ENCODE assay signal across 12 cellular contexts in the genomic region with DNA sequence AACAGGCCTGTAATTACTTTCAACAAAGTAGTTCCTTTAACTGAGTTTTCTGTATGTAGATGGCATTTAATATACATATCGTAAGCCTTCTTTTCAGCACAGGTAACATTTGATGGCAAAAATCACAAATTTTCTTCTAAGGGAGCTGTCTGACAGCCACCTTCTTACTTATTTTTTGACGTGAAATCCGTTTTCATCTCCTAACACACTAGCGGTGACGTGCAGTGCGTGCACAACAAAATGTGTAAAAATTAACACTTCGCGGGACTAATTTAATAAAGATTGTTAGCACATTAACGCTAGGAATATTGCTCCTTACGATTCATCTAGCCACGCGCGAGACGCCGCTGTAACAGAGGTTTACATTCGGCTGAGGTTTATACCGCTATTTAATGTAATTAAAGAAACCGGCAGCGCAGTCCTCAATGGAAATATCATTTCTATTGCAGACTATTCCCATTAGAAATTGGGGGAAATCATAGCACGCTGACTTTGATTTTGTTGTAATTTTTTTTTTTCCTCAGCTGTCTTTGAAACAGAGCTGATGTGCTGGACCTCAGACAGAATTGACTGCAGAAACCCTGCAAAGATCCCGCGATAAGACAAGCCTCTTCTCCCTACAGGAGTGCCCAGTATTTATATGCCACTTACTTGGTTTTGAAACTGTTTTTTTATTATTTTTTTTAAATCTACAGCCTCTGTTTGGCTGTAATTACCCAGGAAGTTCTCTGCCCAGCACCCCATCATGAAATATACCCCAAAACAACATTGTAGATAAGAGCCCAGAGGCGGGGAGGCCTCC. TPM values are rescaled to one million over a fixed set of nuclear protein-coding genes. Genes with fewer than 3 reads are reported as not detected.
DNase-seq lines count a peak whose midpoint lies in the region; ATAC-seq and TF ChIP-seq lines count a peak whose summit lies in the region.
"Had no signal": no experiment of that assay in that cellular context is flagged by ENCODE, and none has a peak within 500 bp of the region (broad histone marks: within the 10 kb centered on the region; RNA-seq: fewer than 3 reads in every experiment).

No MANE protein-coding gene starts in this region.

- H3K9me3 Mint-ChIP-seq in CD8-positive, alpha-beta memory T cell, result no peaks in the 10 kb centered on the region
- H3K9me3 Mint-ChIP-seq in central memory CD8-positive, alpha-beta T cell, result no peaks in the 10 kb centered on the region
- H3K9me3 Mint-ChIP-seq in nephron, result no peaks in the 10 kb centered on the region

- H3K9ac ChIP-seq in SK-N-MC (ENCODE audit: insufficient read length), result no peak overlapping the region

- H3K4me3 ChIP-seq in CD8-positive, alpha-beta memory T cell (ENCODE audit: low read length), result peak overlapping the region; percentile 70
- 0 out of 2 replicates have a peak overlapping the region, but pooled peaks have one; percentile 4 for H3K4me3 ChIP-seq in SK-N-MC
- H3K4me3 ChIP-seq: ovary, stomach had no signal

- H3K27ac Mint-ChIP-seq in CD8-positive, alpha-beta memory T cell, result peak overlapping the region; percentile 90 to 100 (median 99)
- peak overlapping the region; percentile 97 for H3K27ac Mint-ChIP-seq in central memory CD8-positive, alpha-beta T cell (ENCODE audit: low read depth)
- peak overlapping the region in 2 of 3 experiments; percentile 22 to 72 for H3K27ac Mint-ChIP-seq in nephron
- H3K27ac Mint-ChIP-seq: memory B cell had no signal

- no peak for TF ChIP-seq CTCF in nephron (IDR thresholded peaks at IDR 0.05; ENCODE audit: unreplicated experiment in 3 of 3)

- POLR2A ChIA-PET in CD8-positive, alpha-beta memory T cell (lab: Charles Lee), result interaction anchor here (0.7 to 11.7 kb wide), 11 partner anchors 7 to 1263 kb away, joined by 3 to 169 read pairs (median 6); no protein-coding TSS in a partner anchor

- peaks cover 3 to 61% (median 13%) of the 10 kb centered on the region in 3 donors for H3K36me3 Mint-ChIP-seq in CD8-positive, alpha-beta memory T cell
- H3K36me3 Mint-ChIP-seq in central memory CD8-positive, alpha-beta T cell (ENCODE audit: insufficient read depth), result peaks cover 81% of the 10 kb centered on the region
- no peaks in the 10 kb centered on the region for H3K36me3 Mint-ChIP-seq in nephron (ENCODE audit: low read depth)
- H3K36me3 Mint-ChIP-seq: memory B cell had no signal

- H3K4me3 Mint-ChIP-seq in CD8-positive, alpha-beta memory T cell, result peak overlapping the region; percentile 84 to 94 (median 87)
- H3K4me3 Mint-ChIP-seq in central memory CD8-positive, alpha-beta T cell, result peak overlapping the region; percentile 84
- H3K4me3 Mint-ChIP-seq in nephron, result peak overlapping the region in 1 of 3 experiments; percentile 16
- H3K4me3 Mint-ChIP-seq: memory B cell had no signal

- DNase-seq in CD8-positive, alpha-beta memory T cell, result peak in 2 of 5 donors; percentile 55 to 60
- no peak for DNase-seq in SK-N-MC (ENCODE audit: low read depth, low spot score)
- no peak for DNase-seq in central memory CD8-positive, alpha-beta T cell (ENCODE audit: low spot score in 2 of 2)
- no peak for DNase-seq in NK-92 treated with Interleukin-12 subunit alpha and Interleukin-12 subunit beta, amount 100 ng/mL, for 24 hours (lab: John Stamatoyannopoulos, UW)
- DNase-seq in H4 (ENCODE audit: low spot score), result no peak
- DNase-seq: HCEC 1CT, NCI-H2107, ovary, stomach had no signal

- peaks cover 96% of the 10 kb centered on the region for H3K4me1 ChIP-seq in CD8-positive, alpha-beta memory T cell (ENCODE audit: insufficient read depth, low read length)

- H3K27ac ChIP-seq in CD8-positive, alpha-beta memory T cell (ENCODE audit: low read depth, low read length), result peak overlapping the region; percentile 64
- peak overlapping the region; percentile 88 for H3K27ac ChIP-seq in SK-N-MC
- H3K27ac ChIP-seq: ovary had no signal

- peaks cover 13% of the 10 kb centered on the region for H3K36me3 ChIP-seq in CD8-positive, alpha-beta memory T cell (ENCODE audit: insufficient read depth, low read length)
- H3K36me3 ChIP-seq in SK-N-MC (ENCODE audit: insufficient read depth, low read length), result peaks cover 100% of the 10 kb centered on the region
- H3K36me3 ChIP-seq: ovary, stomach had no signal

- H3K9me3 ChIP-seq in CD8-positive, alpha-beta memory T cell (ENCODE audit: low read length), result no peaks in the 10 kb centered on the region
- H3K9me3 ChIP-seq in SK-N-MC (ENCODE audit: low read depth, low read length), result no peaks in the 10 kb centered on the region
- H3K9me3 ChIP-seq: ovary had no signal

- peaks cover 94 to 95% (median 95%) of the 10 kb centered on the region in 3 donors for H3K4me1 Mint-ChIP-seq in CD8-positive, alpha-beta memory T cell
- peaks cover 93% of the 10 kb centered on the region for H3K4me1 Mint-ChIP-seq in central memory CD8-positive, alpha-beta T cell
- H3K4me1 Mint-ChIP-seq in nephron, result peaks cover 64% of the 10 kb centered on the region
- H3K4me1 Mint-ChIP-seq: memory B cell had no signal

- H3K27me3 ChIP-seq in CD8-positive, alpha-beta memory T cell (ENCODE audit: insufficient read depth, low read length, poor library complexity, severe bottlenecking), result no peaks in the 10 kb centered on the region
- H3K27me3 ChIP-seq: ovary had no signal

- peak; percentile 24 for ATAC-seq in central memory CD8-positive, alpha-beta T cell (replicated peaks; ENCODE audit: extremely low read depth, poor library complexity, severe bottlenecking)
- ATAC-seq in GM21717 (IDR thresholded peaks at IDR 0.05; ENCODE audit: unreplicated experiment), result no peak

- CTCF ChIA-PET in CD8-positive, alpha-beta memory T cell (lab: Charles Lee), result interaction anchor here (1.2 to 25.1 kb wide), 6 partner anchors 7 to 27 kb away, joined by 3 to 532 read pairs (median 8); partner anchors contain the start of gene BCL11B

- no peaks in the 10 kb centered on the region for H3K27me3 Mint-ChIP-seq in CD8-positive, alpha-beta memory T cell
- no peaks in the 10 kb centered on the region for H3K27me3 Mint-ChIP-seq in central memory CD8-positive, alpha-beta T cell
- H3K27me3 Mint-ChIP-seq in nephron (ENCODE audit: low read depth), result peaks cover 84% of the 10 kb centered on the region

RNA-seq across cellular contexts. Expression of gene BCL11B, which starts 31.3 kb away (rescaled TPM):
- 10 to 100 TPM; 42.0 to 42.5 TPM for total RNA-seq in CD8-positive, alpha-beta memory T cell
- polyA plus RNA-seq in CD8-positive, alpha-beta memory T cell, result 9.7 TPM
- 0.90 and 1.4 TPM in 2 replicates for total RNA-seq in H4 (2014; rRNA removed; shearing (Covaris generic))

Comparison
In these comparisons a context has a peak if more than half of its experiments do, and no peak if none do; other contexts are left out.
1. H3K27ac Mint-ChIP-seq: peak in every context shown above with its lines; median percentile 99 in CD8-positive, alpha-beta memory T cell; 97 in central memory CD8-positive, alpha-beta T cell; 47 in nephron.
2. RNA of gene BCL11B, which starts 31.3 kb away (total RNA-seq): 42.0 to 42.5 TPM in CD8-positive, alpha-beta memory T cell; 0.90 to 1.4 TPM in H4; every median in the first group is over 10 times any median in the second.